16 cellular contexts compared by ENCODE assay signal in the genomic region with DNA sequence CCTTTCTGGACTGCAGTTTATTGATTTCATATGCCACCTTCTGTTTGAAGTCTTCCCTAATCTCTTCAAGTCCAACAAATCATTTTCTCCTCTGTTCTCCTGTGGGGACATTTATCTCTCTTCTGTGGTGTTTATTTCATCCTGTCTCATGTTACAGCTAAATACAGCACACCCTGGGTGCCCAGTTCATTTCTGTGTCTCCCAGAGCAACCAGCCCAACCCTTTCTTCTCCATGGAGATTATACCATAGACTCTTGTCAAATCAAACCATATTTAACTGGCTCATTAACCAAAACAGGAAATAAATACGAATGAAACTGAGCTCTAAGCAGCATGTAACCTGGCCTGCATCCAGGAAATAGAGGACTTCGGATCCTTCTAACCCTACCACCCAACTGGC. TPM values are rescaled to one million over a fixed set of nuclear protein-coding genes. Genes with fewer than 3 reads are reported as not detected.
DNase-seq lines count a peak whose midpoint lies in the region; ATAC-seq lines count a peak whose summit lies in the region.
"Had no signal": no experiment of that assay in that cellular context is flagged by ENCODE, and none has a peak within 500 bp of the region (broad histone marks: within the 10 kb centered on the region; RNA-seq: fewer than 3 reads in every experiment).

A gene with protein sequence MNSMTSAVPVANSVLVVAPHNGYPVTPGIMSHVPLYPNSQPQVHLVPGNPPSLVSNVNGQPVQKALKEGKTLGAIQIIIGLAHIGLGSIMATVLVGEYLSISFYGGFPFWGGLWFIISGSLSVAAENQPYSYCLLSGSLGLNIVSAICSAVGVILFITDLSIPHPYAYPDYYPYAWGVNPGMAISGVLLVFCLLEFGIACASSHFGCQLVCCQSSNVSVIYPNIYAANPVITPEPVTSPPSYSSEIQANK (plus strand): TSS at position 331 of the 400 bp plus-strand sequence. CDS start 1,249 bp downstream, outside the sequence.

- H3K9me3 ChIP-seq in SK-N-MC (ENCODE audit: low read depth, low read length), result no peaks in the 10 kb centered on the region
- H3K9me3 ChIP-seq: stomach had no signal

- no peak for ATAC-seq in HG02610 (IDR thresholded peaks at IDR 0.05; ENCODE audit: unreplicated experiment)
- no peak for ATAC-seq in HG03135 (IDR thresholded peaks at IDR 0.05; ENCODE audit: unreplicated experiment)
- ATAC-seq: naive thymus-derived CD8-positive, alpha-beta T cell; sciatic nerve had no signal

- H3K27ac ChIP-seq in SK-N-MC, result peak within 1 kb of the TSS; percentile 75

- H3K9ac ChIP-seq in SK-N-MC (ENCODE audit: insufficient read length), result peak within 1 kb of the TSS; percentile 37

- DNase-seq in H4 (ENCODE audit: low spot score) (peak; percentile 29), NCI-H187 (lab: John Stamatoyannopoulos, UW) (peak; percentile 36 to 55), SK-N-MC (ENCODE audit: low read depth, low spot score) (peak; percentile 52), myocyte (ENCODE audit: low read depth) (peak; percentile 28), NCI-H446 treated with DMSO at 0.1 percent for 48 hours (lab: John Stamatoyannopoulos, UW) (no peak), GF-D8 (lab: John Stamatoyannopoulos, UW) (no peak)
- DNase-seq: activated CD4-positive, alpha-beta T cell treated with anti-CD3 and anti-CD28 coated beads, Interleukin-2, amount 50 U/mL, for 1 hour; C1 segment of cervical spinal cord; naive thymus-derived CD8-positive, alpha-beta T cell; NCI-H226; stomach had no signal

- no peaks in the 10 kb centered on the region for H3K36me3 ChIP-seq in SK-N-MC (ENCODE audit: insufficient read depth, low read length)
- H3K36me3 ChIP-seq: stomach had no signal

- H3K4me3 ChIP-seq in SK-N-MC, result peak within 1 kb of the TSS; percentile 63
- H3K4me3 ChIP-seq: stomach had no signal

RNA-seq across cellular contexts. Expression of the gene that starts here (rescaled TPM):
- 0.17 TPM in 1 of 2 replicates, not detected in the other for total RNA-seq in H4 (2014; rRNA removed; shearing (Covaris generic))
- not detected in 2 replicates for total RNA-seq in myocyte
- polyA plus RNA-seq in myocyte (2012), result not detected
- total RNA-seq: kidney epithelial cell; naive thymus-derived CD8-positive, alpha-beta T cell; sciatic nerve; T-helper 2 cell treated with Interferon-gamma antibody and Interleukin-4, amounts not matched to agents 100 ng/mL and 5 ng/mL, for 36 hours had no signal
- polyA plus RNA-seq: naive thymus-derived CD8-positive, alpha-beta T cell had no signal

Comparison
In these comparisons a context has a peak if more than half of its experiments do, and no peak if none do; other contexts are left out.
1. Peak in DNase-seq in H4; RNA of the gene not detected or under 1 TPM.
2. Peak in DNase-seq in myocyte; RNA of the gene not detected or under 1 TPM.
3. DNase-seq: peak in NCI-H187 (2 of 2) and SK-N-MC (single experiment); none in NCI-H446 treated with DMSO at 0.1 percent for 48 hours (single experiment) and GF-D8 (single experiment).